ENCODE assay signal across 27 cellular contexts in genomic region chr12:114407566-114408411, GRCh38. TPM values are rescaled to one million over a fixed set of nuclear protein-coding genes. Genes with fewer than 3 reads are reported as not detected.
DNase-seq lines count a peak whose midpoint lies in the region; ATAC-seq and TF ChIP-seq lines count a peak whose summit lies in the region.
"Had no signal": no experiment of that assay in that cellular context is flagged by ENCODE, and none has a peak within 500 bp of the region (broad histone marks: within the 10 kb centered on the region; RNA-seq: fewer than 3 reads in every experiment).

No MANE protein-coding gene starts in this region.

- H3K27me3 ChIP-seq in heart right ventricle (peaks cover 0 to 100% (median 71%) of the 10 kb centered on the region in 7 donors), MM.1S (replicated peaks; ENCODE audit: insufficient read depth, low read length) (peaks cover 7% of the 10 kb centered on the region)

- DNase-seq in T-helper 2 cell treated with Interferon-gamma antibody and Interleukin-4, amounts not matched to agents 5 μg/mL and 100 μg/mL, for 36 hours (ENCODE audit: low spot score) = no peak
- DNase-seq in T-helper 2 cell (no peak), heart right ventricle (no peak), skeletal muscle cell (ENCODE audit: low read depth) (no peak), MM.1S (no peak), putamen (ENCODE audit: low spot score) (no peak)
- DNase-seq: 8988T; activated CD4-positive, CD25-positive, alpha-beta regulatory T cell; activated CD8-positive, alpha-beta memory T cell treated with anti-CD3 and anti-CD28 coated beads, Interleukin-2, amount 50 U/mL, for 4 hours; caudate nucleus; CD8-positive, alpha-beta T cell; DND-41; effector memory CD4-positive, alpha-beta T cell; gastrocnemius medialis; immature natural killer cell; MG63; midbrain; NCI-H2029 treated with DMSO at 0.1 percent for 48 hours; NCI-H82; sigmoid colon; stimulated activated CD4-positive, alpha-beta T cell treated with anti-CD3 and anti-CD28 coated beads, Interleukin-4, amount 100 ng/mL, for 1 hour; stimulated activated CD8-positive, alpha-beta memory T cell treated with anti-CD3 and anti-CD28 coated beads, Interleukin-4, amount 100 ng/mL, for 48 hours; thyroid gland had no signal

- ATAC-seq in heart right ventricle (no peak), GM19351 (IDR thresholded peaks at IDR 0.05; ENCODE audit: unreplicated experiment) (no peak)
- ATAC-seq: CD8-positive, alpha-beta T cell; gastrocnemius medialis; Panc1 had no signal

- H3F3A ChIP-seq in MM.1S (ENCODE audit: insufficient read depth, low read length) = no peaks in the 10 kb centered on the region

- H3K9me3 ChIP-seq in heart right ventricle (no peaks in the 10 kb centered on the region), MM.1S (replicated peaks; ENCODE audit: insufficient read depth, low read length) (no peaks in the 10 kb centered on the region)
- H3K9me3 ChIP-seq: gastrocnemius medialis, MG63, sigmoid colon, thyroid gland had no signal

- no peaks in the 10 kb centered on the region for H3K9me3 Mint-ChIP-seq in T-helper 2 cell treated with Interferon-gamma antibody and Interleukin-4, amounts not matched to agents 5 μg/mL and 100 μg/mL, for 36 hours
- H3K9me3 Mint-ChIP-seq: activated naive CD4-positive, alpha-beta T cell treated with anti-CD3 and anti-CD28 coated beads, Interleukin-2, amount 50 U/mL, for 24 hours; CD8-positive, alpha-beta T cell had no signal

- no peak for TF ChIP-seq CTCF in WI38 (IDR thresholded peaks at IDR 0.05; ENCODE audit: low read depth, low read length)
- no peak for TF ChIP-seq CTCF in heart right ventricle (IDR thresholded peaks at IDR 0.05)
- TF ChIP-seq CTCF in MM.1S (IDR thresholded peaks at IDR 0.05; ENCODE audit: low read length) = no peak

- no peaks in the 10 kb centered on the region for H4K20me1 ChIP-seq in MM.1S (ENCODE audit: insufficient read depth, low read length)

- no peak overlapping the region for H3K4me2 ChIP-seq in MM.1S (ENCODE audit: low read depth, low read length)

- WGBS in heart right ventricle, 2 donors = 48 to 49% methylated on average over 35 of the region's 35 CpGs

- no peak overlapping the region for H3K9ac ChIP-seq in MM.1S (ENCODE audit: low read length)

- H3K27me3 Mint-ChIP-seq in T-helper 2 cell treated with Interferon-gamma antibody and Interleukin-4, amounts not matched to agents 5 μg/mL and 100 μg/mL, for 36 hours (ENCODE audit: low read depth) = peaks cover 97% of the 10 kb centered on the region

- peak overlapping the region; percentile 29 for H3K4me3 Mint-ChIP-seq in T-helper 2 cell treated with Interferon-gamma antibody and Interleukin-4, amounts not matched to agents 5 μg/mL and 100 μg/mL, for 36 hours
- H3K4me3 Mint-ChIP-seq: CD8-positive, alpha-beta T cell had no signal

- H3K4me1 ChIP-seq in heart right ventricle (peaks cover 0 to 29% (median 18%) of the 10 kb centered on the region in 9 donors), MM.1S (ENCODE audit: low read length) (no peaks in the 10 kb centered on the region)

- H3K4me1 Mint-ChIP-seq in T-helper 2 cell treated with Interferon-gamma antibody and Interleukin-4, amounts not matched to agents 5 μg/mL and 100 μg/mL, for 36 hours (ENCODE audit: low read depth) = no peaks in the 10 kb centered on the region
- H3K4me1 Mint-ChIP-seq: immature natural killer cell had no signal

- peak overlapping the region; percentile 55 for H3K27ac Mint-ChIP-seq in T-helper 2 cell treated with Interferon-gamma antibody and Interleukin-4, amounts not matched to agents 5 μg/mL and 100 μg/mL, for 36 hours
- H3K27ac Mint-ChIP-seq: activated naive CD4-positive, alpha-beta T cell treated with anti-CD3 and anti-CD28 coated beads, Interleukin-2, amount 50 U/mL, for 24 hours; CD8-positive, alpha-beta T cell; immature natural killer cell had no signal

- H2AFZ ChIP-seq in MM.1S (ENCODE audit: low read length) = no peak overlapping the region

- intact Hi-C loops in heart right ventricle (cut with DNase I) = loop anchor here in 1 of 10 donors (10.0 kb wide), 1 partner anchor 53 kb away; no protein-coding TSS in a partner anchor

- no peaks in the 10 kb centered on the region for H3K36me3 ChIP-seq in heart right ventricle
- no peaks in the 10 kb centered on the region for H3K36me3 ChIP-seq in MM.1S (replicated peaks; ENCODE audit: insufficient read depth, low read length)
- H3K36me3 ChIP-seq: gastrocnemius medialis, MG63, sigmoid colon, thyroid gland had no signal

- no peaks in the 10 kb centered on the region for H3K9me2 ChIP-seq in MM.1S (replicated peaks; ENCODE audit: insufficient read depth, low read length)

- no peaks in the 10 kb centered on the region for H3K79me2 ChIP-seq in MM.1S (ENCODE audit: low read length)

- H3K4me3 ChIP-seq in WI38 (ENCODE audit: low read depth, low read length) (peak overlapping the region; percentile 91), heart right ventricle (peak overlapping the region; percentile 2 to 79 (median 53)), skeletal muscle cell (ENCODE audit: low read depth, low read length) (peak overlapping the region; percentile 51), MM.1S (ENCODE audit: low read length) (no peak overlapping the region)
- H3K4me3 ChIP-seq: MG63 had no signal

- H3K27ac ChIP-seq in heart right ventricle (peak overlapping the region in 7 of 10 donors; percentile 9 to 94 (median 87)), MM.1S (ENCODE audit: low read length) (no peak overlapping the region)
- H3K27ac ChIP-seq: gastrocnemius medialis, thyroid gland had no signal

- peaks cover 1% of the 10 kb centered on the region for H3K36me3 Mint-ChIP-seq in T-helper 2 cell treated with Interferon-gamma antibody and Interleukin-4, amounts not matched to agents 5 μg/mL and 100 μg/mL, for 36 hours (ENCODE audit: low read depth)
- H3K36me3 Mint-ChIP-seq: activated naive CD4-positive, alpha-beta T cell treated with anti-CD3 and anti-CD28 coated beads, Interleukin-2, amount 50 U/mL, for 24 hours; CD8-positive, alpha-beta T cell had no signal

RNA-seq across cellular contexts. Expression of gene TBX5, which starts 1.8 kb away (rescaled TPM):
- total RNA-seq in heart right ventricle = 10 to 100 TPM; 24.6 to 70.1 (median 54.3) TPM
- polyA plus RNA-seq in heart right ventricle = 10 to 100 TPM in 1 of 2 donors, 1 to 10 TPM in 1; 4.0 to 30.2 TPM
- total RNA-seq: CD8-positive, alpha-beta T cell; gastrocnemius medialis; sigmoid colon had no signal
- polyA plus RNA-seq: immature natural killer cell, sigmoid colon had no signal
